ENCODE assay signal across 12 cellular contexts in the genomic region with DNA sequence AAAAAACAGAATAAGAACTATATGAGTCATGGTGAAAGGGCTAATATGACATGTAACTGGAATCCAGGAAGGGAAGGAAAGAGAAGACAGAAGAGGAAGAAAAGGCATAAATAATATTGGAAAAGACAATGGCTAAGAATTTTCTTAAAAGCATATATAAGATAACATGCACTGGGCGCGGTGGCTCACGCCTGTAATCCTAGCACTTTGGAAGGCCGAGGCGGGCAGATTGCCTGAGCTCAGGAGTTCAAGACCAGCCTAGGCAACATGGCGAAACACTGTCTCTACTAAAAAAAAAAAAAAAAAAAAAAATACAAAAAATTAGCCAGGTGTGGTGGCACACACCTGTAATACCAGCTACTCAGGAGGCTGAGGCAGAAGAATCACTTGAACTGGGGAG. TPM values are rescaled to one million over a fixed set of nuclear protein-coding genes. Genes with fewer than 3 reads are reported as not detected.
DNase-seq lines count a peak whose midpoint lies in the region; ATAC-seq and TF ChIP-seq lines count a peak whose summit lies in the region.
"Not testable (repeated sequence)": the region's sequence is repeated elsewhere in the genome, so short reads cannot be mapped to it uniquely, and the experiment has no call there.
"Had no signal": no experiment of that assay in that cellular context is flagged by ENCODE, and none has a peak within 500 bp of the region (broad histone marks: within the 10 kb centered on the region; RNA-seq: fewer than 3 reads in every experiment).

No MANE protein-coding gene starts in this region.

- intact Hi-C loops in colonic mucosa (cut with DNase I); esophagus muscularis mucosa (cut with DNase I); right lobe of liver (cut with DNase I); posterior vena cava (cut with DNase I); spleen (cut with DNase I; ENCODE audit: low total_unique reads); testis (cut with DNase I; ENCODE audit: low total_unique reads): not testable (repeated sequence)

- H3K36me3 ChIP-seq in colonic mucosa; esophagus muscularis mucosa; right lobe of liver; spleen; testis (ENCODE audit: low read depth, missing control alignments): not testable (repeated sequence)

- not testable (repeated sequence) for H3K9ac ChIP-seq in colonic mucosa (ENCODE audit: low read depth in 2 of 2, low read length in 2 of 2)

- DNase-seq in colonic mucosa (peak; percentile 2), esophagus muscularis mucosa (ENCODE audit: extremely low spot score) (peak; percentile 5), right lobe of liver (peak in 2 of 3 donors; percentile 3 to 11), posterior vena cava (ENCODE audit: low spot score) (peak; percentile 64), spleen (peak; percentile 37), testis (peak; percentile 7)

- not testable (repeated sequence) for H3K9me3 ChIP-seq in colonic mucosa, esophagus muscularis mucosa, right lobe of liver, spleen, testis

- not testable (repeated sequence) for H3K4me1 ChIP-seq in colonic mucosa, esophagus muscularis mucosa, right lobe of liver, spleen, testis

- not testable (repeated sequence) for H3K4me3 ChIP-seq in colonic mucosa, esophagus muscularis mucosa, right lobe of liver, spleen, testis

- not testable (repeated sequence) for TF ChIP-seq EP300 in esophagus muscularis mucosa (IDR thresholded peaks at IDR 0.05)

- 90% methylated on average over 6 of the region's 6 CpGs for WGBS in esophagus muscularis mucosa
- WGBS in right lobe of liver (ENCODE audit: insufficient coverage, low coverage, low lambda C conversion rate, missing lambda C conversion rate) = 70% methylated on average over 5 of the region's 6 CpGs
- WGBS in spleen, 5 donors = 90 to 95% (median 91%) methylated on average over 5 to 6 of the region's 6 CpGs
- WGBS in testis, 2 donors = 92 to 95% methylated on average over 6 of the region's 6 CpGs

- not testable (repeated sequence) for H3K27me3 ChIP-seq in colonic mucosa, right lobe of liver, testis
- H3K27me3 ChIP-seq in esophagus muscularis mucosa (peaks cover 0 to 13% (median 4%) of the 10 kb centered on the region in 4 donors), spleen (replicated peaks in 1 of 7) (peaks cover 0 to 25% (median 8%) of the 10 kb centered on the region in 7 donors)

- ATAC-seq in right lobe of liver = not testable (repeated sequence)

- H3K27ac ChIP-seq in colonic mucosa; esophagus muscularis mucosa (replicated peaks in 1 of 4); right lobe of liver; spleen; testis: not testable (repeated sequence)

- not testable (repeated sequence) for TF ChIP-seq CTCF in colonic mucosa (IDR thresholded peaks at IDR 0.05); esophagus muscularis mucosa (IDR thresholded peaks at IDR 0.05); right lobe of liver (IDR thresholded peaks at IDR 0.05); spleen (IDR thresholded peaks at IDR 0.05 in 8 of 11, conservative IDR thresholded peaks at IDR 0.05 in 3 of 11); testis (IDR thresholded peaks at IDR 0.05)

- not testable (repeated sequence) for TF ChIP-seq POLR2A in esophagus muscularis mucosa (IDR thresholded peaks at IDR 0.05; ENCODE audit: low read depth); right lobe of liver (IDR thresholded peaks at IDR 0.05); spleen (IDR thresholded peaks at IDR 0.05); testis (IDR thresholded peaks at IDR 0.05)

RNA-seq across cellular contexts. Expression of gene UNC5A, which starts 54.8 kb away (rescaled TPM):
- total RNA-seq in colonic mucosa (not detected), esophagus muscularis mucosa (not detected), right lobe of liver (not detected), posterior vena cava (1 to 10 TPM in 1 of 2 donors, under 1 TPM in 1; 0.74 to 1.0 TPM), spleen (not detected), testis (1 to 10 TPM; 1.7 to 2.0 TPM)
- polyA plus RNA-seq in spleen (under 1 TPM in 2 of 3 donors, not detected in 1; 0.03 to 0.06 TPM), testis (ENCODE audit: insufficient read depth, low read depth, low replicate concordance) (1.8 TPM)
- total RNA-seq: CD4-positive, alpha-beta memory T cell; CD4-positive, CD25-positive, alpha-beta regulatory T cell; CD8-positive, alpha-beta memory T cell; G401; GM12878 had no signal
- polyA plus RNA-seq: AG04450; CD4-positive, alpha-beta memory T cell; CD4-positive, CD25-positive, alpha-beta regulatory T cell; CD8-positive, alpha-beta memory T cell; GM12878 had no signal

Comparison
In these comparisons a context has a peak if more than half of its experiments do, and no peak if none do; other contexts are left out.
1. DNase-seq: peak in every context shown above with its lines; median percentile 64 in posterior vena cava; 37 in spleen; 7 in right lobe of liver; 7 in testis; 5 in esophagus muscularis mucosa; 2 in colonic mucosa.